In genomic region chr12:64724201-64724745, GRCh38 we compare ENCODE assay signal across 22 cellular contexts. TPM values are rescaled to one million over a fixed set of nuclear protein-coding genes. Genes with fewer than 3 reads are reported as not detected.
A peak's percentile ranks its signal among the peaks of the same experiment; 100 is the strongest.
DNase-seq lines count a peak whose midpoint lies in the region; ATAC-seq, FAIRE-seq and TF ChIP-seq lines count a peak whose summit lies in the region.
"Had no signal": no experiment of that assay in that cellular context is flagged by ENCODE, and none has a peak within 500 bp of the region (broad histone marks: within the 10 kb centered on the region; RNA-seq: fewer than 3 reads in every experiment).

No MANE protein-coding gene starts in this region.

- intact Hi-C loops in K562 (cut with micrococcal nuclease) (no loop called here), stomach (cut with DNase I; ENCODE audit: low total_unique reads) (no loop called here), Right ventricle myocardium superior (cut with DNase I) (no loop called here)

- CTCF ChIA-PET in K562 (lab: Yijun Ruan, JAX; ENCODE audit: low intra/inter-chr PET ratio), result no interaction called here

- H4K12ac ChIP-seq in trophoblast cell (ENCODE audit: low read depth, low read length), result no peak overlapping the region

- H3K9me1 ChIP-seq in K562 (ENCODE audit: control insufficient read depth, insufficient read depth, low read length), result peaks cover 3% of the 10 kb centered on the region

- H3K27ac ChIP-seq in K562 (ENCODE audit: extremely low read depth, low read depth, low read length) (no peak overlapping the region), trophoblast cell (ENCODE audit: low read depth, low read length) (no peak overlapping the region), stomach (no peak overlapping the region)
- H3K27ac ChIP-seq: SJSA1 had no signal

- TF ChIP-seq CTCF in K562 (IDR thresholded peaks at IDR 0.05 in 2 of 3, conservative IDR thresholded peaks at IDR 0.05 in 1 of 3; ENCODE audit: insufficient read depth in 2 of 3, low read depth in 1 of 3, low read length in 3 of 3), result no peak
- no peak for TF ChIP-seq CTCF in stomach (IDR thresholded peaks at IDR 0.05)

- no peak for FAIRE-seq in K562 (lab: Jason Lieb, UNC)

- no peak overlapping the region for H3K4me3 Mint-ChIP-seq in T-helper 17 cell

- H3K14ac ChIP-seq in trophoblast cell (ENCODE audit: low read length), result no peak overlapping the region

- in situ Hi-C loops in K562 (cut with MboI), result no loop called here

- ATAC-seq in T-helper 17 cell (no peak), K562 (no peak), esophagus mucosa (peak; percentile 75), Right ventricle myocardium superior (ENCODE audit: poor library complexity) (no peak)
- ATAC-seq: HCT116, PC-3, Right ventricle myocardium inferior had no signal

- no peak overlapping the region for H3K4ac ChIP-seq in trophoblast cell (ENCODE audit: low read depth, low read length)

- H4K91ac ChIP-seq in trophoblast cell (ENCODE audit: low read depth, low read length), result no peak overlapping the region

- no peak overlapping the region for H4K8ac ChIP-seq in trophoblast cell (ENCODE audit: low read depth, low read length)

- no peak overlapping the region for H2AK5ac ChIP-seq in trophoblast cell (ENCODE audit: low read length)

- no peak overlapping the region for H3K4me2 ChIP-seq in K562 (ENCODE audit: insufficient read depth, low read length)
- no peak overlapping the region for H3K4me2 ChIP-seq in trophoblast cell (ENCODE audit: low read length)

- POLR2A ChIA-PET in K562 (lab: Yijun Ruan, JAX), result interaction anchor here (1.2 kb wide), 1 partner anchor 10 kb away, joined by 3 read pairs; no protein-coding TSS in a partner anchor

- H3K9me3 ChIP-seq in T-helper 17 cell (ENCODE audit: control insufficient read depth, low read length, poor library complexity, severe bottlenecking), result no peaks in the 10 kb centered on the region
- H3K9me3 ChIP-seq in K562 (replicated peaks; ENCODE audit: control insufficient read depth, insufficient read depth, low read depth, low read length), result no peaks in the 10 kb centered on the region
- no peaks in the 10 kb centered on the region for H3K9me3 ChIP-seq in trophoblast cell (ENCODE audit: insufficient read depth, low read depth, low read length)
- H3K9me3 ChIP-seq in stomach, result no peaks in the 10 kb centered on the region
- H3K9me3 ChIP-seq: SJSA1 had no signal

- H3K4me3 ChIP-seq in K562 (no peak overlapping the region), trophoblast cell (ENCODE audit: low read depth, low read length) (no peak overlapping the region), stomach (no peak overlapping the region)
- H3K4me3 ChIP-seq: SJSA1 had no signal

- H3K36me3 ChIP-seq in K562 (ENCODE audit: control insufficient read depth, insufficient read depth, low read length), result peaks cover 35% of the 10 kb centered on the region
- H3K36me3 ChIP-seq in trophoblast cell (ENCODE audit: control insufficient read depth in 1 of 2, insufficient read depth in 2 of 2, low read length in 2 of 2), result peaks cover 9 to 15% of the 10 kb centered on the region in 2 experiments
- H3K36me3 ChIP-seq in stomach, result peaks cover 31 to 97% (median 92%) of the 10 kb centered on the region in 4 donors

- TF ChIP-seq EP300 in K562 (IDR thresholded peaks at IDR 0.05; ENCODE audit: low read length) (no peak), stomach (IDR thresholded peaks at IDR 0.05) (no peak)

- peaks cover 10% of the 10 kb centered on the region for H3K36me3 Mint-ChIP-seq in T-helper 17 cell (ENCODE audit: low read depth)

- no peak overlapping the region for H3K9ac ChIP-seq in K562 (ENCODE audit: insufficient read depth in 1 of 2, low read depth in 2 of 2, low read length in 2 of 2)
- H3K9ac ChIP-seq in trophoblast cell (ENCODE audit: low read length), result no peak overlapping the region

- no peak overlapping the region for H2BK12ac ChIP-seq in trophoblast cell (ENCODE audit: low read length)

- H3K79me1 ChIP-seq in trophoblast cell (ENCODE audit: low read length), result no peaks in the 10 kb centered on the region

- DNase-seq in T-helper 17 cell (no peak), K562 (ENCODE audit: extremely low read depth in 1 of 4, low spot score in 3 of 4) (no peak), trophoblast cell (peak; percentile 95 to 97), SKM-1 (lab: John Stamatoyannopoulos, UW; ENCODE audit: unreplicated experiment) (no peak), stomach (no peak), Right ventricle myocardium superior (no peak)
- DNase-seq: C1 segment of cervical spinal cord; CD4-positive, alpha-beta memory T cell; COR-L47; DMS53; KG1; MM.1S; NCI-H2029; NCI-H446; NCI-H526; NCI-H82; NK-92 treated with Interleukin-12 subunit alpha and Interleukin-12 subunit beta, amount 100 ng/mL, for 24 hours; PC-3 had no signal

- no TSS peak for BruUV-seq in K562 (replicated peaks; lab: Mats Ljungman, UMichigan)

- H2AFZ ChIP-seq in K562 (ENCODE audit: low read depth, low read length) (no peak overlapping the region), trophoblast cell (ENCODE audit: insufficient read depth, low read length, poor library complexity) (no peak overlapping the region)

- WGBS in K562 (ENCODE audit: insufficient coverage, low coverage, missing lambda C conversion rate), result 84% methylated on average over 11 of the region's 11 CpGs
- WGBS in trophoblast cell (ENCODE audit: extremely low coverage, insufficient coverage, insufficient read length), result no CpG with 5 or more reads among the region's 11 CpGs
- WGBS in stomach, 5 donors, result 90 to 97% (median 96%) methylated on average over 11 of the region's 11 CpGs

- H3K27ac Mint-ChIP-seq in T-helper 17 cell, result peak overlapping the region; percentile 90

- H3K79me2 ChIP-seq in K562 (ENCODE audit: control insufficient read depth, insufficient read depth, low read length) (no peaks in the 10 kb centered on the region), trophoblast cell (ENCODE audit: control insufficient read depth, insufficient read depth, low read length, poor library complexity) (no peaks in the 10 kb centered on the region)

- no peak overlapping the region for H2BK120ac ChIP-seq in trophoblast cell (ENCODE audit: insufficient read depth, low read length, poor library complexity)

- TF ChIP-seq POLR2A in K562 (conservative IDR thresholded peaks at IDR 0.05) (no peak), stomach (IDR thresholded peaks at IDR 0.05) (no peak)

- no peak overlapping the region for H2BK5ac ChIP-seq in trophoblast cell (ENCODE audit: low read depth, low read length, poor library complexity)

- no peaks in the 10 kb centered on the region for H4K20me1 ChIP-seq in K562 (replicated peaks; ENCODE audit: control insufficient read depth, insufficient read depth, low read length)

- no peak for TF ChIP-seq RAD21 in K562 (CRISPR knock-in tag; conservative IDR thresholded peaks at IDR 0.05 in 1 of 2, IDR thresholded peaks at IDR 0.05 in 1 of 2)

- H3K27me3 ChIP-seq in K562 (ENCODE audit: control insufficient read depth in 2 of 2, insufficient read depth in 2 of 2, low read length in 2 of 2), result no peaks in the 10 kb centered on the region
- H3K27me3 ChIP-seq in trophoblast cell (ENCODE audit: insufficient read depth, low read length), result no peaks in the 10 kb centered on the region
- H3K27me3 ChIP-seq in stomach, result no peaks in the 10 kb centered on the region
- H3K27me3 ChIP-seq: SJSA1 had no signal

- H3K18ac ChIP-seq in trophoblast cell (ENCODE audit: low read length), result no peak overlapping the region

- H3K4me1 ChIP-seq in K562 (replicated peaks in 1 of 2; ENCODE audit: control insufficient read depth in 2 of 2, insufficient read depth in 2 of 2, low read length in 2 of 2) (peaks cover 3 to 15% of the 10 kb centered on the region in 2 experiments; a peak in 4 of 5 replicates), trophoblast cell (ENCODE audit: control insufficient read depth in 1 of 2, insufficient read depth in 2 of 2, low read length in 2 of 2) (peaks cover 0 to 6% of the 10 kb centered on the region in 2 experiments), stomach (no peaks in the 10 kb centered on the region)
- H3K4me1 ChIP-seq: SJSA1 had no signal

- no peaks in the 10 kb centered on the region for H3K27me3 Mint-ChIP-seq in T-helper 17 cell
- H3K27me3 Mint-ChIP-seq: CD4-positive, alpha-beta memory T cell had no signal

- H3K4me1 Mint-ChIP-seq in T-helper 17 cell, result peaks cover 13% of the 10 kb centered on the region

- H3K23ac ChIP-seq in trophoblast cell (ENCODE audit: low read length), result no peak overlapping the region

TF ChIP-seq in K562, 482 proteins besides CTCF, POLR2A, EP300 and RAD21 (continues in another document):
- TF ChIP-seq ZNF232 (CRISPR knock-in tag; IDR thresholded peaks at IDR 0.05) (no peak), ZNF316 (IDR thresholded peaks at IDR 0.05) (peak; percentile 11; the same call in 1 of the 2 replicates), RBM25 (IDR thresholded peaks at IDR 0.05; ENCODE audit: low read depth, low read length, severe bottlenecking) (no peak), ZNF830 (CRISPR knock-in tag; IDR thresholded peaks at IDR 0.05) (no peak)

RNA-seq across cellular contexts. Expression of gene GNS, which starts 34.9 kb away (rescaled TPM):
- total RNA-seq in T-helper 17 cell (10 to 100 TPM; 21.0 to 22.4 TPM), K562 (2014; rRNA removed) (11.5 and 14.9 TPM in 2 replicates), K562 (2014; rRNA removed; fragmentation: Illumina TruSeq; extraction: Trizol) (22.5 and 23.8 TPM in 2 replicates), K562 (2015; rRNA removed; fragmentation: Illumina TruSeq; extraction: Trizol) (26.0 and 26.9 TPM in 2 replicates), K562 (2021) (20.7 and 21.4 TPM in 2 replicates), esophagus mucosa (28.9 TPM), stomach (100 to 1,000 TPM in 1 of 5 donors, 10 to 100 TPM in 4; 13.0 to 114 (median 47.8) TPM), Right ventricle myocardium superior (97.9 TPM)
- 35.8 and 41.6 TPM in 2 replicates for total RNA-seq in K562 (2011; cell fraction: chromatin; rRNA removed; ENCODE audit: low replicate concordance)
- total RNA-seq in K562 (2011; cell fraction: nucleolus; rRNA removed), result 33.9 and 38.3 TPM in 2 replicates
- total RNA-seq in K562 (2011; cell fraction: nucleoplasm; rRNA removed), result 46.0 and 52.8 TPM in 2 replicates
- polyA plus RNA-seq in K562 (2011; rRNA removed) (30.3 and 31.0 TPM in 2 replicates), K562 (2014; fragmentation: Illumina TruSeq; extraction: Trizol) (17.1 and 18.9 TPM in 2 replicates), K562 (2014; fragmentation: Nextera tagmentation; extraction: Ambion mirVana) (1 to 10 TPM; 4.6 to 5.0 TPM), K562 (2014; rRNA removed) (9.1 and 10.2 TPM in 2 replicates), stomach (10 to 100 TPM in 2 of 3 donors, 1 to 10 TPM in 1; 9.6 to 13.3 (median 12.0) TPM)
- polyA plus RNA-seq in K562 (2011; cell fraction: cytosol; rRNA removed), result 14.3 and 18.3 TPM in 2 replicates
- polyA plus RNA-seq in K562 (2011; cell fraction: nucleus; rRNA removed), result 8.8 and 10.3 TPM in 2 replicates
- 18.2 and 29.0 TPM in 2 replicates for polyA plus RNA-seq in K562 (2012)
- 47.9 and 67.8 TPM in 2 replicates for polyA minus RNA-seq in K562 (2011; rRNA and poly(A)+ RNA removed)
- 28.9 and 41.8 TPM in 2 replicates for polyA minus RNA-seq in K562 (2011; cell fraction: cytosol; rRNA and poly(A)+ RNA removed)
- 6.5 and 8.1 TPM in 2 replicates for polyA minus RNA-seq in K562 (2011; cell fraction: nucleus; rRNA and poly(A)+ RNA removed)
- 59.1 and 61.4 TPM in 2 replicates for polyA plus RNA-seq in trophoblast cell (2013)

Comparison
In these comparisons a context has a peak if more than half of its experiments do, and no peak if none do; other contexts are left out.
1. DNase-seq: peak in trophoblast cell (2 of 2); none in T-helper 17 cell (0 of 3), K562 (0 of 4), SKM-1 (single experiment), stomach (single experiment) and Right ventricle myocardium superior (single experiment).